In genomic region chr1:212414328-212415106, GRCh38 we compare ENCODE assay signal across 8 cellular contexts. TPM values are rescaled to one million over a fixed set of nuclear protein-coding genes. Genes with fewer than 3 reads are reported as not detected.
DNase-seq lines count a peak whose midpoint lies in the region; ATAC-seq and TF ChIP-seq lines count a peak whose summit lies in the region.

TSS of gene PACC1 (minus strand) at chr1:212414886. CDS start at chr1:212414757, 129 bp downstream.

- H3K9me3 ChIP-seq in HAP-1: no peaks in the 10 kb centered on the region
- H3K9me3 ChIP-seq in MM.1S (replicated peaks; ENCODE audit: insufficient read depth, low read length): no peaks in the 10 kb centered on the region
- H3K9me3 ChIP-seq in SJSA1 (replicated peaks): no peaks in the 10 kb centered on the region
- no peaks in the 10 kb centered on the region for H3K9me3 ChIP-seq in gastroesophageal sphincter
- H3K9me3 ChIP-seq in neutrophil: no peaks in the 10 kb centered on the region

- peaks cover 13% of the 10 kb centered on the region for H3K4me1 ChIP-seq in HAP-1
- H3K4me1 ChIP-seq in MM.1S (ENCODE audit: low read length): 0 out of 2 replicates have a peak, but pooled peaks cover 6% of the 10 kb centered on the region
- peaks cover 10% of the 10 kb centered on the region for H3K4me1 ChIP-seq in SJSA1 (replicated peaks)
- peaks cover 0 to 17% (median 4%) of the 10 kb centered on the region in 3 donors for H3K4me1 ChIP-seq in gastroesophageal sphincter
- peaks cover 8 to 11% of the 10 kb centered on the region in 2 experiments for H3K4me1 ChIP-seq in neutrophil (ENCODE audit: control insufficient read depth in 1 of 2, insufficient read depth in 1 of 2, low read depth in 1 of 2, low read length in 1 of 2)

- H2AFZ ChIP-seq in MM.1S (ENCODE audit: low read length): peak within 1 kb of the TSS; percentile 89

- H3F3A ChIP-seq in MM.1S (ENCODE audit: insufficient read depth, low read length): no peaks in the 10 kb centered on the region

- TF ChIP-seq POLR2A in gastroesophageal sphincter (IDR thresholded peaks at IDR 0.05): peak in 1 of 2 donors; percentile 18

- peak within 1 kb of the TSS; percentile 75 for H3K4me2 ChIP-seq in MM.1S (ENCODE audit: low read depth, low read length)

- no peaks in the 10 kb centered on the region for H4K20me1 ChIP-seq in MM.1S (ENCODE audit: insufficient read depth, low read length)

- TF ChIP-seq CTCF in MM.1S (IDR thresholded peaks at IDR 0.05; ENCODE audit: low read length) (no peak), gastroesophageal sphincter (IDR thresholded peaks at IDR 0.05) (peak in 3 of 4 experiments; percentile 6 to 19 (median 6)), neutrophil (IDR thresholded peaks at IDR 0.05) (no peak)

- H3K9ac ChIP-seq in MM.1S (ENCODE audit: low read length): peak within 1 kb of the TSS; percentile 55; the same call in 1 of the 2 replicates

- ATAC-seq in gastroesophageal sphincter: peak; percentile 95

- no peak for TF ChIP-seq EP300 in gastroesophageal sphincter (IDR thresholded peaks at IDR 0.05)

- no peaks in the 10 kb centered on the region for H3K79me2 ChIP-seq in MM.1S (ENCODE audit: low read length)

- H3K27me3 ChIP-seq in HAP-1 (ENCODE audit: low read depth) (no peaks in the 10 kb centered on the region), MM.1S (replicated peaks; ENCODE audit: insufficient read depth, low read length) (no peaks in the 10 kb centered on the region), SJSA1 (replicated peaks) (no peaks in the 10 kb centered on the region), gastroesophageal sphincter (no peaks in the 10 kb centered on the region), neutrophil (peaks cover 9% of the 10 kb centered on the region)

- in situ Hi-C loops in HAP-1 (cut with MboI; ENCODE audit: low sequenced_read_pairs): no loop called here

- H3K4me3 ChIP-seq in HAP-1 (peak within 1 kb of the TSS; percentile 83), MM.1S (ENCODE audit: low read length) (peak within 1 kb of the TSS; percentile 86), SJSA1 (peak within 1 kb of the TSS; percentile 75), gastroesophageal sphincter (peak within 1 kb of the TSS; percentile 95 to 96), neutrophil (ENCODE audit: low read depth in 1 of 2, low read length in 1 of 2) (peak within 1 kb of the TSS; percentile 71 to 85)

- no peaks in the 10 kb centered on the region for H3K9me2 ChIP-seq in MM.1S (replicated peaks; ENCODE audit: insufficient read depth, low read length)

- WGBS in gastroesophageal sphincter (ENCODE audit: low coverage in 1 of 2), 2 donors: 0% methylated on average over 3 to 6 of the region's 74 CpGs

- H3K27ac ChIP-seq in MM.1S (ENCODE audit: low read length): no peak within 1 kb of the TSS
- H3K27ac ChIP-seq in SJSA1: no peak within 1 kb of the TSS; the same call in 1 of the 2 replicates
- peak within 1 kb of the TSS in 3 of 4 donors; percentile 25 to 72 (median 67) for H3K27ac ChIP-seq in gastroesophageal sphincter
- peak within 1 kb of the TSS; percentile 55 for H3K27ac ChIP-seq in neutrophil

- peak; percentile 93 for DNase-seq in GF-D8 (lab: John Stamatoyannopoulos, UW)
- peak; percentile 90 to 95 for DNase-seq in HAP-1 (ENCODE audit: low spot score in 2 of 2)
- peak; percentile 96 for DNase-seq in MM.1S
- peak; percentile 83 to 91 for DNase-seq in SJSA1 (ENCODE audit: low read depth in 1 of 2, low spot score in 2 of 2)
- DNase-seq in activated naive CD4-positive, alpha-beta T cell (lab: John Stamatoyannopoulos, UW): peak; percentile 58 to 75 (median 68)
- DNase-seq in superior temporal gyrus (ENCODE audit: extremely low spot score): peak; percentile 95

- H3K36me3 ChIP-seq in HAP-1 (replicated peaks): peaks cover 20% of the 10 kb centered on the region
- H3K36me3 ChIP-seq in MM.1S (replicated peaks; ENCODE audit: insufficient read depth, low read length): no peaks in the 10 kb centered on the region
- H3K36me3 ChIP-seq in SJSA1: peaks cover 9% of the 10 kb centered on the region
- H3K36me3 ChIP-seq in gastroesophageal sphincter: peaks cover 0 to 20% of the 10 kb centered on the region in 2 donors
- no peaks in the 10 kb centered on the region for H3K36me3 ChIP-seq in neutrophil

RNA-seq across cellular contexts. Expression of gene PACC1, which starts in this region (rescaled TPM):
- 9.4 and 13.4 TPM in 2 replicates for total RNA-seq in SJSA1 (2014; rRNA removed; shearing (Covaris generic))
- 1 to 10 TPM; 2.8 to 6.0 (median 3.4) TPM for total RNA-seq in gastroesophageal sphincter

Comparison
In these comparisons a context has a peak if more than half of its experiments do, and no peak if none do; other contexts are left out.
1. H3K27ac ChIP-seq: peak in gastroesophageal sphincter (3 of 4) and neutrophil (single experiment); none in MM.1S (single experiment) and SJSA1 (single experiment).
2. CTCF ChIP-seq: peak in gastroesophageal sphincter (3 of 4); none in MM.1S (single experiment) and neutrophil (single experiment).
3. Peak in every context shown above with its lines, with median percentiles within 50 percentile points of each other: DNase-seq and H3K4me3 ChIP-seq.